ENCODE assay signal across 25 cellular contexts in the genomic region with DNA sequence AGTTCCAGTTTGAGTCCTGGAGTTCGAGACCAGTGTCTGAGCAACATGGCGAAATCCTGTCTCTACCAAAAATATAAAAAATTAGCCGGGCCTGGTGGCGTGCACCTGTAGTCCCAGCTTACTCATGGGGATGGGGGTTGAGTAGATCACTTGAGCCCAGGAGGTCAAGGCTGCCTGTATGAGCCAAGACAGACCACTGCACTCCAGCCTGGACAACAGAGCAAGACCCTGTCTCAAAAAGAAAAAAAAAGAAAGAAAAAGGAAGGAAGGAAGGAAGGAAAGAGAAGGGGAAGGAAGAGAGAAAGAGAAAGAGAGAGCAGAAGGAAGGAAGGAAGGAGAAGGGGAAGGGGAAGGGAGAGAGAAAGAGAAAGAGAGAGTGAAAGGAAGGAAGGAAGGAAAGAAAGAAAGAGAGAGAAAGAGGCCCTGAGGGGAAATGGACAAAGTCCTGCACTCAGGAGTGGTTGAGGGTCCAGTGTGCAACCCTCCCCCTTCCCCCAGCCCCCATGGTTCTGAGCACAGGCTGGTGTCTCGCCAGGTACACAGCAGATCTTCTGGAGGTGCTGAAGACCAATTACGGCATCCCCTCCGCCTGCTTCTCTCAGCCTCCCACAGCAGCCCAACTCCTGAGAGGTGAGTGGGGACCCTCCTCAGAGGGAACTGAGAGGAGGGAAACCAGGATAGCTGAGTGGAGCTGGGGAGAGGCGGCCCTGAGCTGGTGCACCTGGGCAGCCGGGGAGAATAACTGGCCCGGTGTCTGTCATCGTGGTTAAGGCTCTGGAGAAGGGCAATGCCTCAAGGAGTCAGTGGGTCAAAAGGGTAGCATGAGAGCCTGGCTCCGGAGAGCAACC. TPM values are rescaled to one million over a fixed set of nuclear protein-coding genes. Genes with fewer than 3 reads are reported as not detected.
A peak's percentile ranks its signal among the peaks of the same experiment; 100 is the strongest.
DNase-seq lines count a peak whose midpoint lies in the region; ATAC-seq, FAIRE-seq and TF ChIP-seq lines count a peak whose summit lies in the region.
"Had no signal": no experiment of that assay in that cellular context is flagged by ENCODE, and none has a peak within 500 bp of the region (broad histone marks: within the 10 kb centered on the region; RNA-seq: fewer than 3 reads in every experiment).

No MANE protein-coding gene starts in this region.

- no peaks in the 10 kb centered on the region for H3K79me1 ChIP-seq in H1 (ENCODE audit: low read depth, low read length)

- H3K27me3 ChIP-seq in Loucy (ENCODE audit: insufficient read depth, low read length, poor library complexity, severe bottlenecking) (no peaks in the 10 kb centered on the region), H1 (replicated peaks in 1 of 4; ENCODE audit: control insufficient read depth in 3 of 4, extremely low read depth in 1 of 4, insufficient read depth in 3 of 4, low read length in 3 of 4) (no peaks in the 10 kb centered on the region)

- H2BK20ac ChIP-seq in H1 (ENCODE audit: low read length), result 0 out of 2 replicates have a peak overlapping the region, but pooled peaks have one; percentile 21

- H3K9ac ChIP-seq in Loucy (ENCODE audit: low read depth, low read length, poor library complexity, severe bottlenecking) (no peak overlapping the region), H1 (replicated peaks in 1 of 4; ENCODE audit: extremely low read depth in 1 of 4, low read depth in 3 of 4, low read length in 3 of 4) (no peak overlapping the region)

- no peak for TF ChIP-seq POLR2A in H1 (IDR thresholded peaks at IDR 0.05; ENCODE audit: control extremely low read depth in 1 of 2, low read depth in 2 of 2, low read length in 2 of 2)

- H3K36me3 Mint-ChIP-seq in activated CD8-positive, alpha-beta T cell treated with anti-CD3 and anti-CD28 coated beads for 36 hours (ENCODE audit: low read depth), result no peaks in the 10 kb centered on the region
- H3K36me3 Mint-ChIP-seq in activated CD8-positive, alpha-beta T cell treated with anti-CD3 and anti-CD28 coated beads, Interleukin-2, amount 10 ng/mL, durations not matched to agents 7 days and 5 days (ENCODE audit: low read depth), result no peaks in the 10 kb centered on the region

- no peak overlapping the region for H2BK12ac ChIP-seq in H1 (ENCODE audit: low read depth, low read length)

- 88% methylated on average over 10 of the region's 12 CpGs; no CpG with 5 or more reads in 1 of the 2 experiments for WGBS in H1 (ENCODE audit: extremely low coverage in 1 of 2, insufficient coverage in 1 of 2, insufficient read length in 1 of 2, insufficient replicate concordance in 2 of 2, low coverage in 1 of 2, low lambda C conversion rate in 2 of 2, missing lambda C conversion rate in 1 of 2), 2 experiments

- H4K8ac ChIP-seq in H1 (ENCODE audit: extremely low read depth, insufficient read depth, low read length), result no peak overlapping the region; the same call in 1 of the 2 replicates

- no peaks in the 10 kb centered on the region for H3K9me2 ChIP-seq in Loucy (replicated peaks; ENCODE audit: low read depth, low read length)

- H3K4me2 ChIP-seq in Loucy (ENCODE audit: low read depth, low read length, poor library complexity, severe bottlenecking) (peak overlapping the region; percentile 77), H1 (ENCODE audit: insufficient read depth in 1 of 2, low read depth in 2 of 2, low read length in 2 of 2) (peak overlapping the region; percentile 78 to 92; a peak in 3 of 4 replicates)

- H2BK120ac ChIP-seq in H1 (replicated peaks; ENCODE audit: low read depth, low read length), result no peak overlapping the region

- no peaks in the 10 kb centered on the region for H4K20me1 ChIP-seq in Loucy (ENCODE audit: insufficient read depth, low read length, poor library complexity, severe bottlenecking)
- no peaks in the 10 kb centered on the region for H4K20me1 ChIP-seq in H1 (replicated peaks in 1 of 2; ENCODE audit: control insufficient read depth in 1 of 2, insufficient read depth in 2 of 2, low read length in 2 of 2)

- no peak for TF ChIP-seq RAD21 in H1 (IDR thresholded peaks at IDR 0.05 in 1 of 2, conservative IDR thresholded peaks at IDR 0.05 in 1 of 2; ENCODE audit: low read depth in 2 of 2, low read length in 2 of 2)

- TF ChIP-seq EP300 in H1 (IDR thresholded peaks at IDR 0.05; ENCODE audit: borderline replicate concordance in 1 of 2, low read depth in 2 of 2, low read length in 2 of 2), result no peak

- no peak overlapping the region for H4K91ac ChIP-seq in H1 (replicated peaks; ENCODE audit: insufficient read length, low read length)

- intact Hi-C loops in activated CD8-positive, alpha-beta T cell treated with anti-CD3 and anti-CD28 coated beads for 36 hours (cut with micrococcal nuclease), result no loop called here
- intact Hi-C loops in posterior vena cava (cut with DNase I), result no loop called here

- no peak overlapping the region for H4K5ac ChIP-seq in H1 (ENCODE audit: insufficient read length, low read depth, low read length)

- peak overlapping the region; percentile 10 for H3K4me3 Mint-ChIP-seq in activated CD8-positive, alpha-beta T cell treated with anti-CD3 and anti-CD28 coated beads for 36 hours
- no peak overlapping the region for H3K4me3 Mint-ChIP-seq in activated CD8-positive, alpha-beta T cell treated with anti-CD3 and anti-CD28 coated beads, Interleukin-2, amount 10 ng/mL, durations not matched to agents 7 days and 5 days

- no peak for TF ChIP-seq CTCF in activated CD8-positive, alpha-beta T cell treated with anti-CD3 and anti-CD28 coated beads for 36 hours (IDR thresholded peaks at IDR 0.05)
- TF ChIP-seq CTCF in Loucy (conservative IDR thresholded peaks at IDR 0.05; ENCODE audit: low read length), result no peak
- no peak for TF ChIP-seq CTCF in H1 (IDR thresholded peaks at IDR 0.05; ENCODE audit: control extremely low read depth in 1 of 3, insufficient read depth in 1 of 3, low read depth in 1 of 3, low read length in 3 of 3)

- H2BK15ac ChIP-seq in H1 (ENCODE audit: low read length), result no peak overlapping the region

- ATAC-seq in activated CD8-positive, alpha-beta T cell treated with anti-CD3 and anti-CD28 coated beads for 36 hours, result no peak
- no peak for ATAC-seq in activated CD8-positive, alpha-beta T cell treated with anti-CD3 and anti-CD28 coated beads, Interleukin-2, amount 10 ng/mL, durations not matched to agents 7 days and 5 days
- no peak for ATAC-seq in HG02852 (IDR thresholded peaks at IDR 0.05; ENCODE audit: unreplicated experiment)
- ATAC-seq: activated CD4-positive, CD25-positive, alpha-beta regulatory T cell treated with anti-CD3 and anti-CD28 coated beads, Interleukin-2, amount 50 U/mL, for 24 hours had no signal

- H3K4me1 Mint-ChIP-seq in activated CD8-positive, alpha-beta T cell treated with anti-CD3 and anti-CD28 coated beads for 36 hours (ENCODE audit: low read depth), result peaks cover 17% of the 10 kb centered on the region
- H3K4me1 Mint-ChIP-seq in activated CD8-positive, alpha-beta T cell treated with anti-CD3 and anti-CD28 coated beads, Interleukin-2, amount 10 ng/mL, durations not matched to agents 7 days and 5 days (ENCODE audit: low read depth), result peaks cover 20% of the 10 kb centered on the region

- DNase-seq in activated CD8-positive, alpha-beta T cell treated with anti-CD3 and anti-CD28 coated beads for 36 hours, result no peak
- no peak for DNase-seq in activated CD8-positive, alpha-beta T cell treated with anti-CD3 and anti-CD28 coated beads, Interleukin-2, amount 10 ng/mL, durations not matched to agents 7 days and 5 days
- DNase-seq in H1 (ENCODE audit: low read depth in 1 of 2, low spot score in 2 of 2) (no peak), posterior vena cava (ENCODE audit: low spot score) (peak; percentile 60), DMS 273 (lab: John Stamatoyannopoulos, UW; ENCODE audit: unreplicated experiment) (no peak), NOMO-1 treated with DMSO at 0.1 percent for 48 hours (lab: John Stamatoyannopoulos, UW; ENCODE audit: unreplicated experiment) (no peak)
- DNase-seq: central memory CD4-positive, alpha-beta T cell; COR-L47; effector memory CD4-positive, alpha-beta T cell; head of caudate nucleus; mammary epithelial cell; MV-4-11; NCI-H2029; SIG-M5; stimulated activated CD4-positive, alpha-beta T cell treated with anti-CD3 and anti-CD28 coated beads, Interleukin-15, amount 100 ng/mL, for 24 hours; stomach had no signal

- no peaks in the 10 kb centered on the region for H3K27me3 Mint-ChIP-seq in activated CD8-positive, alpha-beta T cell treated with anti-CD3 and anti-CD28 coated beads for 36 hours
- H3K27me3 Mint-ChIP-seq in activated CD8-positive, alpha-beta T cell treated with anti-CD3 and anti-CD28 coated beads, Interleukin-2, amount 10 ng/mL, durations not matched to agents 7 days and 5 days (ENCODE audit: low read depth), result no peaks in the 10 kb centered on the region

- H2BK5ac ChIP-seq in H1 (ENCODE audit: low read depth, low read length), result no peak overlapping the region

- H3K9me3 Mint-ChIP-seq in activated CD8-positive, alpha-beta T cell treated with anti-CD3 and anti-CD28 coated beads for 36 hours, result no peaks in the 10 kb centered on the region
- no peaks in the 10 kb centered on the region for H3K9me3 Mint-ChIP-seq in activated CD8-positive, alpha-beta T cell treated with anti-CD3 and anti-CD28 coated beads, Interleukin-2, amount 10 ng/mL, durations not matched to agents 7 days and 5 days (ENCODE audit: insufficient read depth)

- no peak overlapping the region for H2AK5ac ChIP-seq in H1 (ENCODE audit: low read depth, low read length)

- H3K79me2 ChIP-seq in Loucy (ENCODE audit: insufficient read depth, low read length) (no peaks in the 10 kb centered on the region), H1 (ENCODE audit: control insufficient read depth in 1 of 2, insufficient read depth in 2 of 2, low read length in 2 of 2) (no peaks in the 10 kb centered on the region)

- no peak overlapping the region for H3K23ac ChIP-seq in H1 (ENCODE audit: insufficient read length)

- H3K14ac ChIP-seq in H1 (ENCODE audit: insufficient read length), result no peak overlapping the region

- no peak overlapping the region for H3K56ac ChIP-seq in H1 (replicated peaks; ENCODE audit: insufficient read length, low read depth, low read length)

- no peak overlapping the region for H3K4ac ChIP-seq in H1 (replicated peaks; ENCODE audit: insufficient read length, low read depth, low read length)

- CTCF ChIA-PET in activated CD8-positive, alpha-beta T cell treated with anti-CD3 and anti-CD28 coated beads for 36 hours (lab: Charles Lee), result interaction anchor here (2.0 to 2.3 kb wide), 2 partner anchors 144 to 194 kb away, joined by 5 to 8 read pairs; no protein-coding TSS in a partner anchor
- CTCF ChIA-PET in activated CD8-positive, alpha-beta T cell treated with anti-CD3 and anti-CD28 coated beads, Interleukin-2, amount 10 ng/mL, durations not matched to agents 7 days and 5 days (lab: Charles Lee), result interaction anchor here (1.3 kb wide), 1 partner anchor 19 kb away, joined by 3 read pairs; no protein-coding TSS in a partner anchor
- CTCF ChIA-PET in H1 (lab: Charles Lee; ENCODE audit: partially characterized antibody), result interaction anchor here (1.5 kb wide), 1 partner anchor 144 kb away, joined by 3 read pairs; no protein-coding TSS in a partner anchor

- H2AFZ ChIP-seq in Loucy (ENCODE audit: low read length) (no peak overlapping the region), H1 (ENCODE audit: low read length) (no peak overlapping the region)

- no peak overlapping the region for H3K27ac ChIP-seq in H1 (ENCODE audit: low read depth, low read length)
- H3K27ac ChIP-seq: stomach had no signal

- H3K36me3 ChIP-seq in Loucy (ENCODE audit: insufficient read depth, low read length), result no peaks in the 10 kb centered on the region
- H3K36me3 ChIP-seq in H1 (ENCODE audit: control insufficient read depth in 2 of 4, insufficient read depth in 4 of 4, low read length in 3 of 4), result no peaks in the 10 kb centered on the region
- H3K36me3 ChIP-seq: stomach had no signal

- peaks cover 2% of the 10 kb centered on the region; the same call in 1 of the 2 replicates for H3K23me2 ChIP-seq in H1 (ENCODE audit: low read depth, low read length)

- no peaks in the 10 kb centered on the region for H3K9me3 ChIP-seq in Loucy (ENCODE audit: insufficient read depth, low read depth, low read length)
- H3K9me3 ChIP-seq in H1 (ENCODE audit: insufficient read depth in 2 of 2, low read depth in 1 of 2, low read length in 1 of 2), result no peaks in the 10 kb centered on the region
- H3K9me3 ChIP-seq: stomach had no signal

- H3K4me1 ChIP-seq in Loucy (ENCODE audit: insufficient read depth, low read length, poor library complexity, severe bottlenecking) (peaks cover 29% of the 10 kb centered on the region), H1 (replicated peaks in 1 of 4; ENCODE audit: control insufficient read depth in 3 of 4, insufficient read depth in 4 of 4, low read length in 3 of 4) (peaks cover 0 to 19% (median 11%) of the 10 kb centered on the region in 4 experiments; a peak in 6 of 7 replicates)

- H3K27ac Mint-ChIP-seq in activated CD8-positive, alpha-beta T cell treated with anti-CD3 and anti-CD28 coated beads for 36 hours, result peak overlapping the region; percentile 46
- H3K27ac Mint-ChIP-seq in activated CD8-positive, alpha-beta T cell treated with anti-CD3 and anti-CD28 coated beads, Interleukin-2, amount 10 ng/mL, durations not matched to agents 7 days and 5 days, result no peak overlapping the region

- POLR2A ChIA-PET in activated CD8-positive, alpha-beta T cell treated with anti-CD3 and anti-CD28 coated beads for 36 hours (lab: Charles Lee), result interaction anchor here (1.2 kb wide), 1 partner anchor 147 kb away, joined by 4 read pairs; no protein-coding TSS in a partner anchor
- POLR2A ChIA-PET in activated CD8-positive, alpha-beta T cell treated with anti-CD3 and anti-CD28 coated beads, Interleukin-2, amount 10 ng/mL, durations not matched to agents 7 days and 5 days (lab: Charles Lee), result no interaction called here
- POLR2A ChIA-PET in H1 (lab: Charles Lee; ENCODE audit: partially characterized antibody), result interaction anchor here (0.6 to 3.9 kb wide), 5 partner anchors 8 to 125 kb away, joined by 3 to 15 read pairs (median 3); partner anchors contain the start of gene DYNLT2B

- no peak for FAIRE-seq in H1 (lab: Jason Lieb, UNC)
- FAIRE-seq: islet of Langerhans, urothelium cell line had no signal

- H3K4me3 ChIP-seq in Loucy (ENCODE audit: low read length, poor library complexity, severe bottlenecking) (no peak overlapping the region), H1 (ENCODE audit: extremely low read depth in 1 of 4, insufficient read depth in 2 of 4, low read depth in 3 of 4, low read length in 4 of 4) (peak overlapping the region in 2 of 4 experiments; percentile 47 to 64; a peak in 4 of 8 replicates)

- no peak overlapping the region for H3K18ac ChIP-seq in H1 (ENCODE audit: extremely low read depth, low read length)

- no peaks in the 10 kb centered on the region for H3F3A ChIP-seq in Loucy (ENCODE audit: low read depth)

RNA-seq across cellular contexts. Expression of gene SLC51A, which starts 1.2 kb away (rescaled TPM):
- total RNA-seq in activated CD8-positive, alpha-beta T cell treated with anti-CD3 and anti-CD28 coated beads for 36 hours, result not detected
- not detected for total RNA-seq in activated CD8-positive, alpha-beta T cell treated with anti-CD3 and anti-CD28 coated beads, Interleukin-2, amount 10 ng/mL, durations not matched to agents 7 days and 5 days
- 7.7 and 9.8 TPM in 2 replicates for total RNA-seq in H1 (2021; fragmentation: NEBNext Ultra II Directional; extraction: Animal tissue kit (Norgen Biotek cat#: 25700))
- polyA plus RNA-seq in H1 (2011; rRNA removed), result 6.3 and 8.3 TPM in 2 replicates
- polyA plus RNA-seq in H1 (2011; cell fraction: cytosol; rRNA removed), result 6.1 TPM
- polyA plus RNA-seq in H1 (2011; cell fraction: nucleus; rRNA removed), result 16.9 TPM
- polyA plus RNA-seq in H1 (2012, experiment 1 of 2), result 12.4 to 16.0 TPM (median 13.1 TPM) in 4 replicates
- 9.8 TPM for polyA plus RNA-seq in H1 (2012, experiment 2 of 2)
- polyA plus RNA-seq in H1 (2013, experiment 1 of 2), result 16.6 TPM
- 17.1 TPM for polyA plus RNA-seq in H1 (2013, experiment 2 of 2)
- polyA minus RNA-seq in H1 (2011; rRNA and poly(A)+ RNA removed), result 4.7 and 6.5 TPM in 2 replicates
- 5.9 TPM for polyA minus RNA-seq in H1 (2011; cell fraction: cytosol; rRNA and poly(A)+ RNA removed)
- polyA minus RNA-seq in H1 (2011; cell fraction: nucleus; rRNA and poly(A)+ RNA removed), result 6.0 TPM
- total RNA-seq in posterior vena cava, result not detected
- total RNA-seq: fibroblast of lung, mammary epithelial cell, NCI-H460, renal cortical epithelial cell had no signal
- polyA plus RNA-seq: fibroblast of lung, mammary epithelial cell, neural cell had no signal

RNA-seq across cellular contexts. Expression of gene ZDHHC19, which starts 6.3 kb away (rescaled TPM):
- not detected for total RNA-seq in activated CD8-positive, alpha-beta T cell treated with anti-CD3 and anti-CD28 coated beads for 36 hours
- total RNA-seq in activated CD8-positive, alpha-beta T cell treated with anti-CD3 and anti-CD28 coated beads, Interleukin-2, amount 10 ng/mL, durations not matched to agents 7 days and 5 days, result not detected
- total RNA-seq in H1 (2021; fragmentation: NEBNext Ultra II Directional; extraction: Animal tissue kit (Norgen Biotek cat#: 25700)), result 4.1 and 4.5 TPM in 2 replicates
- polyA plus RNA-seq in H1 (2011; rRNA removed), result 2.5 and 4.9 TPM in 2 replicates
- polyA plus RNA-seq in H1 (2011; cell fraction: cytosol; rRNA removed), result 1.4 TPM
- polyA plus RNA-seq in H1 (2011; cell fraction: nucleus; rRNA removed), result 6.2 TPM
- 3.8 to 10.5 TPM (median 6.0 TPM) in 4 replicates for polyA plus RNA-seq in H1 (2012, experiment 1 of 2)
- polyA plus RNA-seq in H1 (2012, experiment 2 of 2), result 8.0 TPM
- 6.4 TPM for polyA plus RNA-seq in H1 (2013, experiment 1 of 2)
- 5.5 TPM for polyA plus RNA-seq in H1 (2013, experiment 2 of 2)
- 0.69 and 1.1 TPM in 2 replicates for polyA minus RNA-seq in H1 (2011; rRNA and poly(A)+ RNA removed)
- polyA minus RNA-seq in H1 (2011; cell fraction: cytosol; rRNA and poly(A)+ RNA removed), result 1.7 TPM
- polyA minus RNA-seq in H1 (2011; cell fraction: nucleus; rRNA and poly(A)+ RNA removed), result not detected
- 1 to 10 TPM in 1 of 2 donors, under 1 TPM in 1; 0.52 to 2.1 TPM for total RNA-seq in posterior vena cava
- total RNA-seq: fibroblast of lung, mammary epithelial cell, NCI-H460, renal cortical epithelial cell, stomach had no signal
- polyA plus RNA-seq: fibroblast of lung, mammary epithelial cell had no signal
